In the genomic region with DNA sequence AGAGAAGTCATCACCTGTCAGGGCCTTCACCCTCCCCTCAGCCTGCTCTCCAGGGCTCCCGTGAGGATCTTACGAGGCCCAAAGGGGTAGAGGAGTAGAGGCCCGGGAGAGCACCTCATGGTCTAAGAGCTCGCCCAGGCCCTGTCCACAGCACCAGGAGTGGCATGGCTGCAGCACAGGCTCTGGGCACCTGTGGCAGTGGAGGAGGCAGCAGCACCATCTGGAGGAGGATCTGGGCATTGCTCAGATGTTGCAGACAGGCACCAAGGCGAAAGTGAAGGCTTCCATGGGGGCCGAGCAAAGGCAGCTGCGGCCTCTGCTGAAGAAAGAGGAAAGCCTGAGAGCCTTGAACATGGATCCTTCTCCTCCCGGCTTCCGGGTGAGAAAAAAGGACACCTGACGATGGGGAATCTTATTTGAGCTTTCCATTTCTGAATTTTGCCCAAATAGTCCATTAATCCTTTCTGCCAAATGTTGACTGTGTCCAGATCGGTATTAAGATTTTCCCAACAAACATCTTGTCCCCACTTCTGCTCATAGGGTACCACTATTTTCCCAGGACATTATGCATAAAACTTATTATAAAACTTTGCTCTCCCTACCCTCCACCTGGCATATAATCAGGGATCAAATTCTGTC, we compare ENCODE assay signal across 8 cellular contexts.
DNase-seq lines count a peak whose midpoint lies in the region; ATAC-seq lines count a peak whose summit lies in the region.

No MANE protein-coding gene starts in this region.

- peak; percentile 39 for DNase-seq in DMS53 treated with DMSO at 0.1 percent for 48 hours (lab: John Stamatoyannopoulos, UW; ENCODE audit: unreplicated experiment)
- DNase-seq in RPMI8226: peak; percentile 74
- DNase-seq in activated effector memory CD4-positive, alpha-beta T cell treated with anti-CD3 and anti-CD28 coated beads, Interleukin-2, amount 50 U/mL, for 16 hours: peak; percentile 89
- DNase-seq in left cardiac atrium: peak; percentile 39
- peak; percentile 56 to 72 (median 62) for DNase-seq in stimulated activated CD4-positive, alpha-beta T cell treated with anti-CD3 and anti-CD28 coated beads, Interleukin-12 subunit alpha, Interleukin-12 subunit beta, amount 100 ng/mL, for 48 hours (ENCODE audit: low read depth in 2 of 3, low spot score in 1 of 3)
- no peak for DNase-seq in middle frontal gyrus (ENCODE audit: extremely low spot score, low spot score)

- intact Hi-C loops in left cardiac atrium (cut with DNase I): loop anchor here in 1 of 2 donors (5.0 to 10.0 kb wide), 2 partner anchors 361 to 479 kb away; no protein-coding TSS in a partner anchor

- ATAC-seq in GM19463 (IDR thresholded peaks at IDR 0.05; ENCODE audit: unreplicated experiment) (peak; percentile 99), HG03469 (IDR thresholded peaks at IDR 0.05; ENCODE audit: unreplicated experiment) (peak; percentile 97), left cardiac atrium (peak; percentile 63 to 73)
